ENCODE assay signal across 22 cellular contexts in the genomic region with DNA sequence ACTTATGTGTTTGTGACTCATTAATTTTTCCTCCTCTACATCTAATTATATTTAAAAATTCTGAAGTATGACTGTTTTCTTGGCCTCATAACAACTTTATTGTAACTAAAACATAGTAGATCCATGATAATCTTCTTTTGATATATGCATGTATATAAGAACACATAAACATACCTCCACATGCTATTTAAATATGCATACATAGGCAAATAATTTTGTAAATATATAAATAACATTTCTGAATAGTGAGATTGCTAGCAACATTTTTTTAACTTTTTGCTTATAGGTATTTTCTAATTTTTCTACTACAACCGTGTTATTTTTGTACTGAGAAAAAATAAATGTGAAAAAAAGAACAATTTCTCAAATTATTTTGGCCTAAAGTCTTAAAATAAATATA.
A peak's percentile ranks its signal among the peaks of the same experiment; 100 is the strongest.
DNase-seq lines count a peak whose midpoint lies in the region; ATAC-seq, FAIRE-seq and TF ChIP-seq lines count a peak whose summit lies in the region.
"Had no signal": no experiment of that assay in that cellular context is flagged by ENCODE, and none has a peak within 500 bp of the region (broad histone marks: within the 10 kb centered on the region; RNA-seq: fewer than 3 reads in every experiment).

No MANE protein-coding gene starts in this region.

- H3K27me3 ChIP-seq in IMR-90 (ENCODE audit: control insufficient read depth, insufficient read depth, low read length), result no peaks in the 10 kb centered on the region
- H3K27me3 ChIP-seq in K562 (ENCODE audit: control insufficient read depth in 2 of 2, insufficient read depth in 2 of 2, low read length in 2 of 2), result no peaks in the 10 kb centered on the region
- H3K27me3 ChIP-seq: BE2C, BLaER1 had no signal

- H2BK5ac ChIP-seq in IMR-90 (ENCODE audit: low read depth, low read length, poor library complexity, severe bottlenecking), result no peak overlapping the region

- no peak overlapping the region for H2BK15ac ChIP-seq in IMR-90 (ENCODE audit: low read depth, low read length)

- no peak overlapping the region for H4K8ac ChIP-seq in IMR-90 (ENCODE audit: low read depth in 2 of 2, low read length in 2 of 2)

- TF ChIP-seq CTCF in IMR-90 (conservative IDR thresholded peaks at IDR 0.05; ENCODE audit: low read depth, low read length) (no peak), K562 (IDR thresholded peaks at IDR 0.05 in 2 of 3, conservative IDR thresholded peaks at IDR 0.05 in 1 of 3; ENCODE audit: insufficient read depth in 2 of 3, low read depth in 1 of 3, low read length in 3 of 3) (no peak), kidney (IDR thresholded peaks at IDR 0.05; ENCODE audit: borderline replicate concordance, extremely low read depth, insufficient read depth) (no peak)

- no peak overlapping the region for H3K14ac ChIP-seq in IMR-90 (replicated peaks; ENCODE audit: low read depth, low read length)

- BruUV-seq in IMR-90 (replicated peaks; lab: Mats Ljungman, UMichigan) (no TSS peak), K562 (replicated peaks; lab: Mats Ljungman, UMichigan) (no TSS peak)

- dilution Hi-C loops in IMR-90 (cut with HindIII; ENCODE audit: low sequenced_read_pairs, unreplicated experiment), result no loop called here

- no peaks in the 10 kb centered on the region for H4K20me1 ChIP-seq in IMR-90 (ENCODE audit: insufficient read depth, low read length)
- H4K20me1 ChIP-seq in K562 (replicated peaks; ENCODE audit: control insufficient read depth, insufficient read depth, low read length), result no peaks in the 10 kb centered on the region
- H4K20me1 ChIP-seq: BLaER1 had no signal

- no peak overlapping the region for H4K91ac ChIP-seq in IMR-90 (ENCODE audit: insufficient read depth, low read depth, low read length)

- H3K9me1 ChIP-seq in IMR-90 (ENCODE audit: insufficient read depth, low read length) (no peaks in the 10 kb centered on the region), K562 (ENCODE audit: control insufficient read depth, insufficient read depth, low read length) (no peaks in the 10 kb centered on the region)

- ATAC-seq in IMR-90 (ENCODE audit: low read depth), result no peak
- ATAC-seq in K562, result no peak

- no peak for FAIRE-seq in K562 (lab: Jason Lieb, UNC)
- FAIRE-seq in kidney (lab: Jason Lieb, UNC), result peak; percentile 47
- FAIRE-seq: A204.1, D721Med, G401.6, GM12891, GM19239 had no signal

- no peak overlapping the region for H4K5ac ChIP-seq in IMR-90 (ENCODE audit: low read depth, low read length)

- H3K4ac ChIP-seq in IMR-90 (ENCODE audit: low read depth, low read length), result no peak overlapping the region

- TF ChIP-seq EP300 in K562 (IDR thresholded peaks at IDR 0.05; ENCODE audit: low read length), result no peak

- H2BK120ac ChIP-seq in IMR-90 (ENCODE audit: low read depth, low read length), result no peak overlapping the region

- TF ChIP-seq POLR2A in IMR-90 (IDR thresholded peaks at IDR 0.05; ENCODE audit: low read depth, low read length), result no peak
- TF ChIP-seq POLR2A in K562 (conservative IDR thresholded peaks at IDR 0.05), result no peak

- H3K4me1 ChIP-seq in IMR-90 (ENCODE audit: control insufficient read depth, insufficient read depth, low read length) (no peaks in the 10 kb centered on the region), K562 (replicated peaks in 1 of 2; ENCODE audit: control insufficient read depth in 2 of 2, insufficient read depth in 2 of 2, low read length in 2 of 2) (no peaks in the 10 kb centered on the region), kidney (ENCODE audit: control insufficient read depth in 1 of 2, insufficient read depth in 1 of 2, low read depth in 1 of 2, low read length in 2 of 2) (no peaks in the 10 kb centered on the region)
- H3K4me1 ChIP-seq: BE2C, BLaER1, Caco-2 had no signal

- H3K27ac ChIP-seq in IMR-90 (ENCODE audit: insufficient read depth, low read length) (no peak overlapping the region), K562 (ENCODE audit: extremely low read depth, low read depth, low read length) (no peak overlapping the region), kidney (ENCODE audit: low read depth in 2 of 2, low read length in 2 of 2) (no peak overlapping the region)
- H3K27ac ChIP-seq: BLaER1 had no signal

- H3K79me1 ChIP-seq in IMR-90 (ENCODE audit: low read depth in 1 of 2, low read length in 2 of 2), result no peaks in the 10 kb centered on the region

- H3K4me3 ChIP-seq in IMR-90 (ENCODE audit: insufficient read depth, low read depth, low read length), result no peak overlapping the region
- no peak overlapping the region for H3K4me3 ChIP-seq in K562
- no peak overlapping the region for H3K4me3 ChIP-seq in kidney (ENCODE audit: low read length in 2 of 2)
- H3K4me3 ChIP-seq: BLaER1 had no signal

- no peak overlapping the region for H3K56ac ChIP-seq in IMR-90 (ENCODE audit: extremely low read depth, insufficient read depth, low read length)

- intact Hi-C loops in IMR-90 (cut with micrococcal nuclease), result no loop called here
- intact Hi-C loops in K562 (cut with micrococcal nuclease), result no loop called here
- intact Hi-C loops in kidney (cut with DNase I), result no loop called here

- H3K9me3 ChIP-seq in IMR-90 (ENCODE audit: control insufficient read depth, insufficient read depth, low read length) (no peaks in the 10 kb centered on the region), K562 (replicated peaks; ENCODE audit: control insufficient read depth, insufficient read depth, low read depth, low read length) (no peaks in the 10 kb centered on the region), kidney (ENCODE audit: control insufficient read depth in 1 of 2, low read length in 2 of 2) (no peaks in the 10 kb centered on the region)
- H3K9me3 ChIP-seq: BE2C, BLaER1, Caco-2 had no signal

- in situ Hi-C loops in IMR-90 (cut with MboI; ENCODE audit: low sequenced_read_pairs), result no loop called here
- in situ Hi-C loops in K562 (cut with MboI), result no loop called here

- no peak overlapping the region for H3K18ac ChIP-seq in IMR-90 (ENCODE audit: low read depth, low read length)

- no peak overlapping the region for H2AK9ac ChIP-seq in IMR-90 (replicated peaks; ENCODE audit: low read depth, low read length, poor library complexity)

- H3K9ac ChIP-seq in IMR-90 (ENCODE audit: low read depth, low read length), result no peak overlapping the region
- no peak overlapping the region for H3K9ac ChIP-seq in K562 (ENCODE audit: insufficient read depth in 1 of 2, low read depth in 2 of 2, low read length in 2 of 2)
- no peak overlapping the region for H3K9ac ChIP-seq in kidney (ENCODE audit: low read length in 2 of 2)
- H3K9ac ChIP-seq: BLaER1 had no signal

- TF ChIP-seq RAD21 in IMR-90 (IDR thresholded peaks at IDR 0.05; ENCODE audit: low read length) (no peak), K562 (CRISPR knock-in tag; conservative IDR thresholded peaks at IDR 0.05 in 1 of 2, IDR thresholded peaks at IDR 0.05 in 1 of 2) (no peak)

- H2AFZ ChIP-seq in IMR-90 (replicated peaks; ENCODE audit: low read length, poor library complexity) (no peak overlapping the region), K562 (ENCODE audit: low read depth, low read length) (no peak overlapping the region)

- CTCF ChIA-PET in IMR-90 (lab: Yijun Ruan, JAX) (no interaction called here), K562 (lab: Yijun Ruan, JAX; ENCODE audit: low intra/inter-chr PET ratio) (no interaction called here)

- H2AK5ac ChIP-seq in IMR-90 (ENCODE audit: low read depth, low read length), result no peak overlapping the region

- DNase-seq in IMR-90 (no peak), K562 (ENCODE audit: extremely low read depth in 1 of 4, low spot score in 3 of 4) (no peak), kidney (no peak), NCI-H524 treated with DMSO at 0.1 percent for 48 hours (lab: John Stamatoyannopoulos, UW) (no peak), kidney tubule cell (ENCODE audit: low spot score) (no peak)
- DNase-seq: 8988T; ACHN; BE2C; C1 segment of cervical spinal cord; Caco-2; Calu3; CD4-positive, alpha-beta memory T cell; CD4-positive, CD25-positive, alpha-beta regulatory T cell; CD8-positive, alpha-beta memory T cell; DMS79 treated with DMSO at 0.1 percent for 48 hours; GF-D8 had no signal

- no CpG with 5 or more reads among the region's 1 CpG for WGBS in IMR-90 (ENCODE audit: extremely low coverage in 2 of 2, insufficient read length in 1 of 2), 2 experiments
- WGBS in K562 (ENCODE audit: insufficient coverage, low coverage, missing lambda C conversion rate), result 0% methylated on average over 1 of the region's 1 CpG

- H3K36me3 ChIP-seq in IMR-90 (ENCODE audit: control insufficient read depth, insufficient read depth, low read length) (no peaks in the 10 kb centered on the region), K562 (ENCODE audit: control insufficient read depth, insufficient read depth, low read length) (no peaks in the 10 kb centered on the region), kidney (ENCODE audit: control insufficient read depth in 1 of 2, insufficient read depth in 2 of 2, low read length in 2 of 2) (no peaks in the 10 kb centered on the region)
- H3K36me3 ChIP-seq: BE2C, BLaER1 had no signal

- H2BK20ac ChIP-seq in IMR-90 (ENCODE audit: low read depth, low read length), result no peak overlapping the region

- no peak overlapping the region for H3K4me2 ChIP-seq in IMR-90 (ENCODE audit: low read depth, low read length)
- H3K4me2 ChIP-seq in K562 (ENCODE audit: insufficient read depth, low read length), result no peak overlapping the region
- H3K4me2 ChIP-seq: BLaER1 had no signal

- no peak overlapping the region for H3K23ac ChIP-seq in IMR-90 (ENCODE audit: low read depth, low read length)

- H3K79me2 ChIP-seq in K562 (ENCODE audit: control insufficient read depth, insufficient read depth, low read length), result no peaks in the 10 kb centered on the region

- POLR2A ChIA-PET in IMR-90 (lab: Charles Lee; ENCODE audit: unreplicated experiment), result no interaction called here
- POLR2A ChIA-PET in K562 (lab: Yijun Ruan, JAX), result no interaction called here

TF ChIP-seq in IMR-90, 13 proteins besides CTCF, POLR2A, EP300 and RAD21:
- TF ChIP-seq SMC3 (IDR thresholded peaks at IDR 0.05; ENCODE audit: low read depth, low read length), result no peak
- TF ChIP-seq MAFK (IDR thresholded peaks at IDR 0.05; ENCODE audit: low read depth, low read length), result peak; percentile 58
TF ChIP-seq in IMR-90: peak in this region for 1.

TF ChIP-seq in K562, 482 proteins besides CTCF, POLR2A, EP300 and RAD21:
- TF ChIP-seq PCBP2 (IDR thresholded peaks at IDR 0.05; ENCODE audit: low read depth, low read length, poor library complexity, severe bottlenecking), result no peak
- TF ChIP-seq ZNF316 (IDR thresholded peaks at IDR 0.05), result peak; percentile 33; the same call in 1 of the 2 replicates
TF ChIP-seq in K562: peak in this region for 1.
